1 cellular context compared by ENCODE assay signal in genomic region chr12:131362290-131363211, GRCh38.
TF ChIP-seq lines count a peak whose summit lies in the region.

No MANE protein-coding gene starts in this region.

TF ChIP-seq in K562, 482 proteins besides CTCF, POLR2A, EP300 and RAD21 (continued from another document and continues in another):
- TF ChIP-seq ZNF318 (IDR thresholded peaks at IDR 0.05; ENCODE audit: borderline replicate concordance in 1 of 2, low read depth in 1 of 2) (no peak), CGGBP1 (CRISPR knock-in tag; IDR thresholded peaks at IDR 0.05) (no peak), ZNF740 (CRISPR knock-in tag; IDR thresholded peaks at IDR 0.05) (no peak), ZNF740 (tag; IDR thresholded peaks at IDR 0.05) (peak in 1 of 2 experiments; percentile 96; a peak in 2 of 4 replicates), E2F1 (CRISPR knock-in tag; IDR thresholded peaks at IDR 0.05) (no peak), TEAD4 (IDR thresholded peaks at IDR 0.05; ENCODE audit: low read length) (peak; percentile 62; the same call in 1 of the 2 replicates), TEAD4 (CRISPR knock-in tag; IDR thresholded peaks at IDR 0.05; ENCODE audit: borderline replicate concordance) (no peak), ILF3 (IDR thresholded peaks at IDR 0.05; ENCODE audit: borderline replicate concordance) (no peak), MTF1 (CRISPR knock-in tag; IDR thresholded peaks at IDR 0.05; ENCODE audit: borderline replicate concordance) (peak; percentile 95), HNRNPLL (IDR thresholded peaks at IDR 0.05; ENCODE audit: low read depth, low read length, poor library complexity, severe bottlenecking) (no peak), ZNF586 (CRISPR knock-in tag; conservative IDR thresholded peaks at IDR 0.05) (peak; percentile 96), SRF (CRISPR knock-in tag; IDR thresholded peaks at IDR 0.05) (peak; percentile 87 to 96), ZNF212 (CRISPR knock-in tag; IDR thresholded peaks at IDR 0.05) (peak; percentile 99), ASH1L (IDR thresholded peaks at IDR 0.05; ENCODE audit: borderline replicate concordance, low read depth, partially characterized antibody) (no peak), TOE1 (IDR thresholded peaks at IDR 0.05; ENCODE audit: borderline replicate concordance) (no peak), TOE1 (CRISPR knock-in tag; IDR thresholded peaks at IDR 0.05; ENCODE audit: borderline replicate concordance, low read depth) (no peak), ZNF311 (CRISPR knock-in tag; IDR thresholded peaks at IDR 0.05) (peak; percentile 100), MAFF (IDR thresholded peaks at IDR 0.05; ENCODE audit: low read length) (no peak), GABPA (tag; conservative IDR thresholded peaks at IDR 0.05; ENCODE audit: low read depth) (peak; percentile 69), SMARCB1 (IDR thresholded peaks at IDR 0.05; ENCODE audit: insufficient read length, low read depth) (no peak), USF2 (CRISPR knock-in tag; IDR thresholded peaks at IDR 0.05) (no peak), ZSCAN29 (IDR thresholded peaks at IDR 0.05) (no peak), SIX5 (IDR thresholded peaks at IDR 0.05; ENCODE audit: borderline replicate concordance in 1 of 2, insufficient read depth in 1 of 2, low read depth in 1 of 2, low read length in 2 of 2) (no peak), RB1 (IDR thresholded peaks at IDR 0.05; ENCODE audit: low read depth) (no peak), ZC3H11A (IDR thresholded peaks at IDR 0.05; ENCODE audit: low read depth, low read length) (no peak), GTF2E2 (tag; IDR thresholded peaks at IDR 0.05) (peak; percentile 95), ARID2 (IDR thresholded peaks at IDR 0.05) (no peak), E2F3 (CRISPR knock-in tag; IDR thresholded peaks at IDR 0.05) (peak; percentile 99), WHSC1 (IDR thresholded peaks at IDR 0.05; ENCODE audit: low read length) (no peak)
- TF ChIP-seq, protein P1, sequence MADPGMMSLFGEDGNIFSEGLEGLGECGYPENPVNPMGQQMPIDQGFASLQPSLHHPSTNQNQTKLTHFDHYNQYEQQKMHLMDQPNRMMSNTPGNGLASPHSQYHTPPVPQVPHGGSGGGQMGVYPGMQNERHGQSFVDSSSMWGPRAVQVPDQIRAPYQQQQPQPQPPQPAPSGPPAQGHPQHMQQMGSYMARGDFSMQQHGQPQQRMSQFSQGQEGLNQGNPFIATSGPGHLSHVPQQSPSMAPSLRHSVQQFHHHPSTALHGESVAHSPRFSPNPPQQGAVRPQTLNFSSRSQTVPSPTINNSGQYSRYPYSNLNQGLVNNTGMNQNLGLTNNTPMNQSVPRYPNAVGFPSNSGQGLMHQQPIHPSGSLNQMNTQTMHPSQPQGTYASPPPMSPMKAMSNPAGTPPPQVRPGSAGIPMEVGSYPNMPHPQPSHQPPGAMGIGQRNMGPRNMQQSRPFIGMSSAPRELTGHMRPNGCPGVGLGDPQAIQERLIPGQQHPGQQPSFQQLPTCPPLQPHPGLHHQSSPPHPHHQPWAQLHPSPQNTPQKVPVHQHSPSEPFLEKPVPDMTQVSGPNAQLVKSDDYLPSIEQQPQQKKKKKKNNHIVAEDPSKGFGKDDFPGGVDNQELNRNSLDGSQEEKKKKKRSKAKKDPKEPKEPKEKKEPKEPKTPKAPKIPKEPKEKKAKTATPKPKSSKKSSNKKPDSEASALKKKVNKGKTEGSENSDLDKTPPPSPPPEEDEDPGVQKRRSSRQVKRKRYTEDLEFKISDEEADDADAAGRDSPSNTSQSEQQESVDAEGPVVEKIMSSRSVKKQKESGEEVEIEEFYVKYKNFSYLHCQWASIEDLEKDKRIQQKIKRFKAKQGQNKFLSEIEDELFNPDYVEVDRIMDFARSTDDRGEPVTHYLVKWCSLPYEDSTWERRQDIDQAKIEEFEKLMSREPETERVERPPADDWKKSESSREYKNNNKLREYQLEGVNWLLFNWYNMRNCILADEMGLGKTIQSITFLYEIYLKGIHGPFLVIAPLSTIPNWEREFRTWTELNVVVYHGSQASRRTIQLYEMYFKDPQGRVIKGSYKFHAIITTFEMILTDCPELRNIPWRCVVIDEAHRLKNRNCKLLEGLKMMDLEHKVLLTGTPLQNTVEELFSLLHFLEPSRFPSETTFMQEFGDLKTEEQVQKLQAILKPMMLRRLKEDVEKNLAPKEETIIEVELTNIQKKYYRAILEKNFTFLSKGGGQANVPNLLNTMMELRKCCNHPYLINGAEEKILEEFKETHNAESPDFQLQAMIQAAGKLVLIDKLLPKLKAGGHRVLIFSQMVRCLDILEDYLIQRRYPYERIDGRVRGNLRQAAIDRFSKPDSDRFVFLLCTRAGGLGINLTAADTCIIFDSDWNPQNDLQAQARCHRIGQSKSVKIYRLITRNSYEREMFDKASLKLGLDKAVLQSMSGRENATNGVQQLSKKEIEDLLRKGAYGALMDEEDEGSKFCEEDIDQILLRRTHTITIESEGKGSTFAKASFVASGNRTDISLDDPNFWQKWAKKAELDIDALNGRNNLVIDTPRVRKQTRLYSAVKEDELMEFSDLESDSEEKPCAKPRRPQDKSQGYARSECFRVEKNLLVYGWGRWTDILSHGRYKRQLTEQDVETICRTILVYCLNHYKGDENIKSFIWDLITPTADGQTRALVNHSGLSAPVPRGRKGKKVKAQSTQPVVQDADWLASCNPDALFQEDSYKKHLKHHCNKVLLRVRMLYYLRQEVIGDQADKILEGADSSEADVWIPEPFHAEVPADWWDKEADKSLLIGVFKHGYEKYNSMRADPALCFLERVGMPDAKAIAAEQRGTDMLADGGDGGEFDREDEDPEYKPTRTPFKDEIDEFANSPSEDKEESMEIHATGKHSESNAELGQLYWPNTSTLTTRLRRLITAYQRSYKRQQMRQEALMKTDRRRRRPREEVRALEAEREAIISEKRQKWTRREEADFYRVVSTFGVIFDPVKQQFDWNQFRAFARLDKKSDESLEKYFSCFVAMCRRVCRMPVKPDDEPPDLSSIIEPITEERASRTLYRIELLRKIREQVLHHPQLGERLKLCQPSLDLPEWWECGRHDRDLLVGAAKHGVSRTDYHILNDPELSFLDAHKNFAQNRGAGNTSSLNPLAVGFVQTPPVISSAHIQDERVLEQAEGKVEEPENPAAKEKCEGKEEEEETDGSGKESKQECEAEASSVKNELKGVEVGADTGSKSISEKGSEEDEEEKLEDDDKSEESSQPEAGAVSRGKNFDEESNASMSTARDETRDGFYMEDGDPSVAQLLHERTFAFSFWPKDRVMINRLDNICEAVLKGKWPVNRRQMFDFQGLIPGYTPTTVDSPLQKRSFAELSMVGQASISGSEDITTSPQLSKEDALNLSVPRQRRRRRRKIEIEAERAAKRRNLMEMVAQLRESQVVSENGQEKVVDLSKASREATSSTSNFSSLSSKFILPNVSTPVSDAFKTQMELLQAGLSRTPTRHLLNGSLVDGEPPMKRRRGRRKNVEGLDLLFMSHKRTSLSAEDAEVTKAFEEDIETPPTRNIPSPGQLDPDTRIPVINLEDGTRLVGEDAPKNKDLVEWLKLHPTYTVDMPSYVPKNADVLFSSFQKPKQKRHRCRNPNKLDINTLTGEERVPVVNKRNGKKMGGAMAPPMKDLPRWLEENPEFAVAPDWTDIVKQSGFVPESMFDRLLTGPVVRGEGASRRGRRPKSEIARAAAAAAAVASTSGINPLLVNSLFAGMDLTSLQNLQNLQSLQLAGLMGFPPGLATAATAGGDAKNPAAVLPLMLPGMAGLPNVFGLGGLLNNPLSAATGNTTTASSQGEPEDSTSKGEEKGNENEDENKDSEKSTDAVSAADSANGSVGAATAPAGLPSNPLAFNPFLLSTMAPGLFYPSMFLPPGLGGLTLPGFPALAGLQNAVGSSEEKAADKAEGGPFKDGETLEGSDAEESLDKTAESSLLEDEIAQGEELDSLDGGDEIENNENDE (IDR thresholded peaks at IDR 0.05; ENCODE audit: low read depth, low read length): no peak
- TF ChIP-seq, protein P2, sequence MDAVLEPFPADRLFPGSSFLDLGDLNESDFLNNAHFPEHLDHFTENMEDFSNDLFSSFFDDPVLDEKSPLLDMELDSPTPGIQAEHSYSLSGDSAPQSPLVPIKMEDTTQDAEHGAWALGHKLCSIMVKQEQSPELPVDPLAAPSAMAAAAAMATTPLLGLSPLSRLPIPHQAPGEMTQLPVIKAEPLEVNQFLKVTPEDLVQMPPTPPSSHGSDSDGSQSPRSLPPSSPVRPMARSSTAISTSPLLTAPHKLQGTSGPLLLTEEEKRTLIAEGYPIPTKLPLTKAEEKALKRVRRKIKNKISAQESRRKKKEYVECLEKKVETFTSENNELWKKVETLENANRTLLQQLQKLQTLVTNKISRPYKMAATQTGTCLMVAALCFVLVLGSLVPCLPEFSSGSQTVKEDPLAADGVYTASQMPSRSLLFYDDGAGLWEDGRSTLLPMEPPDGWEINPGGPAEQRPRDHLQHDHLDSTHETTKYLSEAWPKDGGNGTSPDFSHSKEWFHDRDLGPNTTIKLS (IDR thresholded peaks at IDR 0.05; ENCODE audit: borderline replicate concordance, low read depth): no peak
